27 cellular contexts compared by ENCODE assay signal in genomic region chr7:3725145-3725544, GRCh38.
DNase-seq lines count a peak whose midpoint lies in the region; ATAC-seq, FAIRE-seq and TF ChIP-seq lines count a peak whose summit lies in the region.
"Had no signal": no experiment of that assay in that cellular context is flagged by ENCODE, and none has a peak within 500 bp of the region (broad histone marks: within the 10 kb centered on the region; RNA-seq: fewer than 3 reads in every experiment).

No MANE protein-coding gene starts in this region.

- H3K27ac ChIP-seq in pancreas (no peak overlapping the region), prostate gland (no peak overlapping the region)
- H3K27ac ChIP-seq: BLaER1, KMS-11 had no signal

- H3K4me1 ChIP-seq in pancreas, result no peaks in the 10 kb centered on the region
- no peaks in the 10 kb centered on the region for H3K4me1 ChIP-seq in prostate gland (replicated peaks)

- no peaks in the 10 kb centered on the region for H3K27me3 ChIP-seq in pancreas
- H3K27me3 ChIP-seq in prostate gland (replicated peaks; ENCODE audit: insufficient read depth), result no peaks in the 10 kb centered on the region
- H3K27me3 ChIP-seq: BLaER1 had no signal

- no peak for TF ChIP-seq POLR2A in prostate gland (IDR thresholded peaks at IDR 0.05)

- H3K4me3 ChIP-seq in choroid plexus epithelial cell (ENCODE audit: low read depth, low read length) (no peak overlapping the region), pancreas (no peak overlapping the region), prostate gland (no peak overlapping the region)
- H3K4me3 ChIP-seq: BLaER1, GM12878, GM23338 had no signal

- no peak for FAIRE-seq in pancreas (lab: Jason Lieb, UNC)
- FAIRE-seq: GM12878, HTR-8/SVneo had no signal

- WGBS in pancreas, 2 donors, result 27 to 29% methylated on average over 2 of the region's 2 CpGs
- 70% methylated on average over 2 of the region's 2 CpGs for WGBS in prostate gland

- intact Hi-C loops in pancreas (cut with DNase I) (no loop called here), prostate gland (cut with DNase I) (no loop called here)

- H3K9me3 ChIP-seq in pancreas (no peaks in the 10 kb centered on the region), prostate gland (no peaks in the 10 kb centered on the region)
- H3K9me3 ChIP-seq: BLaER1, SK-N-SH had no signal

- ATAC-seq in pancreas (peak; percentile 68 to 94 (median 82)), GM21515 (IDR thresholded peaks at IDR 0.05; ENCODE audit: unreplicated experiment) (no peak), GM19395 (IDR thresholded peaks at IDR 0.05; ENCODE audit: unreplicated experiment) (no peak)
- ATAC-seq: GM12878, GM23338 had no signal

- peak; percentile 32 to 75 for DNase-seq in NOMO-1 (lab: John Stamatoyannopoulos, UW; ENCODE audit: unreplicated experiment in 2 of 2)
- peak; percentile 47 for DNase-seq in NOMO-1 treated with dmso at 0.1 percent for 144 hours (lab: John Stamatoyannopoulos, UW; ENCODE audit: unreplicated experiment)
- peak; percentile 37 for DNase-seq in choroid plexus epithelial cell (ENCODE audit: low read depth)
- DNase-seq in pancreas, result peak in 3 of 6 donors; percentile 13 to 22 (median 19)
- no peak for DNase-seq in prostate gland (ENCODE audit: low spot score)
- DNase-seq in cerebellar nuclear complex (lab: John Stamatoyannopoulos, UW), result no peak
- DNase-seq: CD4-positive, alpha-beta T cell; COR-L47; DMS 273 treated with DMSO at 0.1 percent for 48 hours; DMS79 treated with DMSO at 0.1 percent for 48 hours; HCEC 1CT; IMR-90; NCI-H1105; NCI-H146; NCI-H2029; NCI-H345; NCI-H524; NCI-H82; SHP77 treated with DMSO at 0.1 percent for 48 hours; SK-N-SH had no signal

- H3K36me3 ChIP-seq in pancreas, result no peaks in the 10 kb centered on the region
- no peaks in the 10 kb centered on the region for H3K36me3 ChIP-seq in prostate gland
- H3K36me3 ChIP-seq: BLaER1 had no signal

- TF ChIP-seq CTCF in choroid plexus epithelial cell (conservative IDR thresholded peaks at IDR 0.05; ENCODE audit: low read depth, low read length), result no peak
- no peak for TF ChIP-seq CTCF in pancreas (IDR thresholded peaks at IDR 0.05)
- no peak for TF ChIP-seq CTCF in prostate gland (IDR thresholded peaks at IDR 0.05)

Comparison
In these comparisons a context has a peak if more than half of its experiments do, and no peak if none do; other contexts are left out.
1. DNase-seq: peak in NOMO-1 (2 of 2), NOMO-1 treated with dmso at 0.1 percent for 144 hours (single experiment) and choroid plexus epithelial cell (single experiment); none in prostate gland (single experiment) and cerebellar nuclear complex (0 of 2).
2. ATAC-seq: peak in pancreas (4 of 4); none in GM21515 (single experiment) and GM19395 (single experiment).